ENCODE assay signal across 8 cellular contexts in genomic region chr7:50826371-50827172, GRCh38. TPM values are rescaled to one million over a fixed set of nuclear protein-coding genes. Genes with fewer than 3 reads are reported as not detected.
DNase-seq lines count a peak whose midpoint lies in the region; TF ChIP-seq lines count a peak whose summit lies in the region.

No MANE protein-coding gene starts in this region.

- H3K4me1 ChIP-seq in vagina = no peaks in the 10 kb centered on the region

- no peak for TF ChIP-seq POLR2A in vagina (IDR thresholded peaks at IDR 0.05)

- TF ChIP-seq CTCF in epithelial cell of esophagus (IDR thresholded peaks at IDR 0.05; ENCODE audit: insufficient read depth, low read depth, low read length, missing control alignments) (no peak), vagina (IDR thresholded peaks at IDR 0.05) (no peak)

- peaks cover 14% of the 10 kb centered on the region for H3K27me3 Mint-ChIP-seq in T-helper 2 cell treated with Interferon-gamma antibody and Interleukin-4, amounts not matched to agents 5 μg/mL and 100 μg/mL, for 36 hours (ENCODE audit: low read depth)

- H3K36me3 ChIP-seq in vagina = no peaks in the 10 kb centered on the region

- peak overlapping the region; percentile 58 for H3K27ac Mint-ChIP-seq in T-helper 2 cell treated with Interferon-gamma antibody and Interleukin-4, amounts not matched to agents 5 μg/mL and 100 μg/mL, for 36 hours

- H3K9me3 ChIP-seq in vagina = no peaks in the 10 kb centered on the region

- H3K27ac ChIP-seq in vagina = no peak overlapping the region

- intact Hi-C loops in vagina (cut with DNase I) = no loop called here

- no peak overlapping the region for H3K4me3 ChIP-seq in epithelial cell of esophagus (ENCODE audit: low read length)
- H3K4me3 ChIP-seq in vagina = no peak overlapping the region

- H3K9me3 Mint-ChIP-seq in T-helper 2 cell treated with Interferon-gamma antibody and Interleukin-4, amounts not matched to agents 5 μg/mL and 100 μg/mL, for 36 hours = peaks cover 7% of the 10 kb centered on the region

- no peaks in the 10 kb centered on the region for H3K36me3 Mint-ChIP-seq in T-helper 2 cell treated with Interferon-gamma antibody and Interleukin-4, amounts not matched to agents 5 μg/mL and 100 μg/mL, for 36 hours (ENCODE audit: low read depth)

- H3K4me1 Mint-ChIP-seq in T-helper 2 cell treated with Interferon-gamma antibody and Interleukin-4, amounts not matched to agents 5 μg/mL and 100 μg/mL, for 36 hours (ENCODE audit: low read depth) = peaks cover 24% of the 10 kb centered on the region

- peak overlapping the region; percentile 33 for H3K4me3 Mint-ChIP-seq in T-helper 2 cell treated with Interferon-gamma antibody and Interleukin-4, amounts not matched to agents 5 μg/mL and 100 μg/mL, for 36 hours

- DNase-seq in HK-2 (ENCODE audit: unreplicated experiment) = peak; percentile 64
- DNase-seq in T-helper 2 cell treated with Interferon-gamma antibody and Interleukin-4, amounts not matched to agents 5 μg/mL and 100 μg/mL, for 36 hours (ENCODE audit: low spot score) = peak; percentile 71
- DNase-seq in epithelial cell of esophagus (ENCODE audit: low read depth) = peak; percentile 90
- peak; percentile 69 for DNase-seq in stimulated activated CD4-positive, alpha-beta T cell treated with anti-CD3 and anti-CD28 coated beads, Interleukin-1b, Interleukin-23, amount 100 ng/mL, for 48 hours
- DNase-seq in vagina (ENCODE audit: extremely low spot score in 2 of 2) = no peak
- DNase-seq in NCI-H2029 treated with DMSO at 0.1 percent for 48 hours (lab: John Stamatoyannopoulos, UW) = no peak
- no peak for DNase-seq in NCI-H2171 treated with DMSO at 0.1 percent for 48 hours (lab: John Stamatoyannopoulos, UW)
- no peak for DNase-seq in NCI-H187 treated with DMSO at 0.1 percent for 48 hours (lab: John Stamatoyannopoulos, UW)

- H3K27me3 ChIP-seq in vagina = no peaks in the 10 kb centered on the region

RNA-seq across cellular contexts. Expression of gene GRB10, which starts 43.9 kb away (rescaled TPM):
- total RNA-seq in vagina = 48.6 TPM

Comparison
In these comparisons a context has a peak if more than half of its experiments do, and no peak if none do; other contexts are left out.
1. DNase-seq: peak in HK-2 (single experiment), T-helper 2 cell treated with Interferon-gamma antibody and Interleukin-4, amounts not matched to agents 5 μg/mL and 100 μg/mL, for 36 hours (single experiment), epithelial cell of esophagus (single experiment) and stimulated activated CD4-positive, alpha-beta T cell treated with anti-CD3 and anti-CD28 coated beads, Interleukin-1b, Interleukin-23, amount 100 ng/mL, for 48 hours (single experiment); none in vagina (0 of 2), NCI-H2029 treated with DMSO at 0.1 percent for 48 hours (single experiment), NCI-H2171 treated with DMSO at 0.1 percent for 48 hours (single experiment) and NCI-H187 treated with DMSO at 0.1 percent for 48 hours (single experiment).